17 cellular contexts compared by ENCODE assay signal in the genomic region with DNA sequence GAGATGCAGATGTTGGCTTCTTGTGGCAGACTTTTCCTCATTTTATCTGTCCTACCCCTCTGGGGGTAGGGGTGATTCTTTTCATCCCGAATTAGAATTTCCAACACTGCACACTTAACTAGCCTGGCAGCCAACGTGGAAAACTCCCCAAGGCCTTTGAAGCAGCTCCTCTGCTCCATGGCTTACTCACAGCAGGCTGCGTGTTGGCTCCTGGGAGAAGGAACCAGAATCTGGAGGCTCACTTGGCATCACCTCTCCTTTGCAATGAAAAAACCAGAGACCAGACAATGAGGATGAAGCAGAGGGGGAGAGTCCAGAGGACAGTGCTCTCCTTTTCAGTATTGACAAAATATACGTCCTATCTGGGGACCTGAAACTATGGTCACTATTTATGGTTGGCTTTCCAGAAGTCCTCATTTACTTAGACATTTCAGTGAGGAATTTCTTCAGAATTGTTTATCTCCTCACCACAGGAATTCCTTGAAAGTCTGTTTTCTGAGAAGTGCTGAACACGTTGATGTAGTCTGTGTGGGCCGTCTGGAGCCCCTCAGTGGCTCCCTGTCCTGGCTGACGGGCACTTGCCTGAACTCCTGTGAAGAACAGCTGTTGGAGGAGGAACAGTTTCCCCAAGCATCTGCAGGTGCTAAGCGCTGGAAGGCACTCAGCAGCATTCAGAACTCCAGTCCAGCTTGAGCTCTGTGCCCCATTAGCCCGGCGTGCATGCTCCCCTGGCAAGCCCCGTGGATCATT.
DNase-seq lines count a peak whose midpoint lies in the region; ATAC-seq, FAIRE-seq and TF ChIP-seq lines count a peak whose summit lies in the region.
"Had no signal": no experiment of that assay in that cellular context is flagged by ENCODE, and none has a peak within 500 bp of the region (broad histone marks: within the 10 kb centered on the region; RNA-seq: fewer than 3 reads in every experiment).

No MANE protein-coding gene starts in this region.

- H3K4me2 ChIP-seq in GM23248 (ENCODE audit: unreplicated experiment) (no peak overlapping the region), smooth muscle cell (peak overlapping the region; percentile 71)

- FAIRE-seq in RCC 7860 (lab: Jason Lieb, UNC): no peak
- FAIRE-seq: endothelial cell of umbilical vein, GM18507 had no signal

- peak overlapping the region in 3 of 5 experiments; percentile 43 to 75 (median 75) for H3K27ac Mint-ChIP-seq in brain
- H3K27ac Mint-ChIP-seq: immature natural killer cell; T-helper 1 cell treated with Interleukin-12 subunit alpha and Interleukin-12 subunit beta and Interleukin-4 antibody, amounts not matched to agents 30 μg/mL and 1 μg/mL, for 36 hours had no signal

- WGBS in GM23248 (ENCODE audit: low coverage in 1 of 2, low lambda C conversion rate in 2 of 2, missing lambda C conversion rate in 2 of 2), 2 experiments: 65 to 67% methylated on average over 11 of the region's 11 CpGs
- WGBS in smooth muscle cell (ENCODE audit: low lambda C conversion rate): 46% methylated on average over 11 of the region's 11 CpGs

- H3K36me3 ChIP-seq in GM23248 (ENCODE audit: low read depth) (no peaks in the 10 kb centered on the region), smooth muscle cell (ENCODE audit: low read depth) (no peaks in the 10 kb centered on the region)
- H3K36me3 ChIP-seq: BLaER1 treated with 17β-estradiol and CSF1 and Interleukin-3, amounts not matched to agents 10 nM and 100 nM had no signal

- no peaks in the 10 kb centered on the region for H3K9me2 ChIP-seq in GM23248 (ENCODE audit: insufficient read depth)

- H3K9me3 Mint-ChIP-seq in brain: no peaks in the 10 kb centered on the region
- H3K9me3 Mint-ChIP-seq: activated naive CD4-positive, alpha-beta T cell treated with anti-CD3 and anti-CD28 coated beads, Interleukin-2, amount 50 U/mL, for 72 hours; immature natural killer cell; T-helper 1 cell treated with Interleukin-12 subunit alpha and Interleukin-12 subunit beta and Interleukin-4 antibody, amounts not matched to agents 30 μg/mL and 1 μg/mL, for 36 hours had no signal

- no peaks in the 10 kb centered on the region for H3K79me2 ChIP-seq in GM23248 (ENCODE audit: insufficient read depth)
- no peaks in the 10 kb centered on the region for H3K79me2 ChIP-seq in smooth muscle cell (ENCODE audit: low read depth)
- H3K79me2 ChIP-seq: parathyroid adenoma had no signal

- H3K36me3 Mint-ChIP-seq in brain: peaks cover 24% of the 10 kb centered on the region

- H2AFZ ChIP-seq in GM23248: no peak overlapping the region
- no peak overlapping the region for H2AFZ ChIP-seq in smooth muscle cell (ENCODE audit: low read depth)
- H2AFZ ChIP-seq: parathyroid adenoma had no signal

- TF ChIP-seq CTCF in brain (conservative IDR thresholded peaks at IDR 0.05) (no peak), smooth muscle cell (IDR thresholded peaks at IDR 0.05; ENCODE audit: borderline replicate concordance, insufficient read depth, poor library complexity, severe bottlenecking) (no peak)

- peak; percentile 47 for DNase-seq in GM23248
- DNase-seq in medulla oblongata (ENCODE audit: extremely low spot score): peak; percentile 28
- no peak for DNase-seq in smooth muscle cell (lab: John Stamatoyannopoulos, UW; ENCODE audit: unreplicated experiment)
- DNase-seq in RCC 7860 (ENCODE audit: low spot score): no peak
- DNase-seq in middle frontal gyrus (ENCODE audit: extremely low spot score, low spot score): no peak
- no peak for DNase-seq in pons (ENCODE audit: low spot score)
- DNase-seq: immature natural killer cell; NCI-H2081 treated with DMSO at 0.1 percent for 48 hours; stimulated activated CD4-positive, alpha-beta T cell treated with anti-CD3 and anti-CD28 coated beads, Interleukin-15, amount 100 ng/mL, for 24 hours had no signal

- ATAC-seq in HG02610 (IDR thresholded peaks at IDR 0.05; ENCODE audit: unreplicated experiment): no peak
- ATAC-seq: activated naive CD4-positive, alpha-beta T cell treated with anti-CD3 and anti-CD28 coated beads, Interleukin-2, amount 50 U/mL, for 72 hours had no signal

- H4K20me1 ChIP-seq in GM23248 (ENCODE audit: insufficient read depth): no peaks in the 10 kb centered on the region
- H4K20me1 ChIP-seq in smooth muscle cell (ENCODE audit: low read depth): no peaks in the 10 kb centered on the region
- H4K20me1 ChIP-seq: BLaER1 treated with 17β-estradiol and CSF1 and Interleukin-3, amounts not matched to agents 10 nM and 100 nM had no signal

- no peak overlapping the region for H3K4me3 Mint-ChIP-seq in brain
- H3K4me3 Mint-ChIP-seq: immature natural killer cell; T-helper 1 cell treated with Interleukin-12 subunit alpha and Interleukin-12 subunit beta and Interleukin-4 antibody, amounts not matched to agents 30 μg/mL and 1 μg/mL, for 36 hours had no signal

- H3K27ac ChIP-seq in GM23248: no peak overlapping the region
- H3K27ac ChIP-seq in smooth muscle cell (ENCODE audit: low read depth): peak overlapping the region; percentile 69
- H3K27ac ChIP-seq: BLaER1 treated with 17β-estradiol and CSF1 and Interleukin-3, amounts not matched to agents 10 nM and 100 nM; parathyroid adenoma had no signal

- no peaks in the 10 kb centered on the region for H3K27me3 Mint-ChIP-seq in brain

- H3K4me1 ChIP-seq in GM23248 (ENCODE audit: insufficient read depth) (peaks cover 14% of the 10 kb centered on the region), smooth muscle cell (ENCODE audit: low read depth) (peaks cover 17% of the 10 kb centered on the region)
- H3K4me1 ChIP-seq: parathyroid adenoma had no signal

- H3F3A ChIP-seq in GM23248 (ENCODE audit: insufficient read depth) (no peaks in the 10 kb centered on the region), smooth muscle cell (ENCODE audit: low read depth) (peaks cover 5% of the 10 kb centered on the region)

- H3K9ac ChIP-seq in GM23248: no peak overlapping the region
- no peak overlapping the region for H3K9ac ChIP-seq in smooth muscle cell (ENCODE audit: low read depth)
- H3K9ac ChIP-seq: BLaER1 treated with 17β-estradiol and CSF1 and Interleukin-3, amounts not matched to agents 10 nM and 100 nM; parathyroid adenoma had no signal

- H3K27me3 ChIP-seq in GM23248 (replicated peaks; ENCODE audit: insufficient read depth): no peaks in the 10 kb centered on the region
- H3K27me3 ChIP-seq in smooth muscle cell (ENCODE audit: low read depth): no peaks in the 10 kb centered on the region
- H3K27me3 ChIP-seq: BLaER1 treated with 17β-estradiol and CSF1 and Interleukin-3, amounts not matched to agents 10 nM and 100 nM had no signal

- no peaks in the 10 kb centered on the region for H3K9me3 ChIP-seq in GM23248 (ENCODE audit: low read depth)
- H3K9me3 ChIP-seq in smooth muscle cell (replicated peaks; ENCODE audit: low read depth): no peaks in the 10 kb centered on the region
- H3K9me3 ChIP-seq: BLaER1 treated with 17β-estradiol and CSF1 and Interleukin-3, amounts not matched to agents 10 nM and 100 nM had no signal

- H3K4me3 ChIP-seq in GM23248 (no peak overlapping the region), smooth muscle cell (no peak overlapping the region)
- H3K4me3 ChIP-seq: BLaER1 treated with 17β-estradiol and CSF1 and Interleukin-3, amounts not matched to agents 10 nM and 100 nM had no signal

- in situ Hi-C loops in GM23248 (cut with MboI): no loop called here

- H3K4me1 Mint-ChIP-seq in brain: peaks cover 50% of the 10 kb centered on the region

Comparison
In these comparisons a context has a peak if more than half of its experiments do, and no peak if none do; other contexts are left out.
1. DNase-seq: peak in GM23248 (single experiment) and medulla oblongata (single experiment); none in smooth muscle cell (single experiment), RCC 7860 (single experiment), middle frontal gyrus (single experiment) and pons (single experiment).